Comparison of ENCODE assay signal across 8 cellular contexts in genomic region chr9:35736201-35736633, GRCh38. TPM values are rescaled to one million over a fixed set of nuclear protein-coding genes. Genes with fewer than 3 reads are reported as not detected.
DNase-seq lines count a peak whose midpoint lies in the region; ATAC-seq and TF ChIP-seq lines count a peak whose summit lies in the region.

No MANE protein-coding gene starts in this region.

- no peak overlapping the region for H3K18ac ChIP-seq in trophoblast cell (ENCODE audit: low read length)

- H2AFZ ChIP-seq in DND-41 (ENCODE audit: low read depth, low read length) = no peak overlapping the region
- no peak overlapping the region for H2AFZ ChIP-seq in trophoblast cell (ENCODE audit: insufficient read depth, low read length, poor library complexity)

- in situ Hi-C loops in Panc1 (cut with HindIII; ENCODE audit: low pct_unique_long_range_greater_than_20kb, low sequenced_read_pairs) = no loop called here

- no peaks in the 10 kb centered on the region for H3K9me3 Mint-ChIP-seq in activated T-cell treated with anti-CD3 and anti-CD28 coated beads, Interleukin-2, amount 50 U/mL, for 72 hours

- no peak overlapping the region for H3K27ac Mint-ChIP-seq in activated T-cell treated with anti-CD3 and anti-CD28 coated beads, Interleukin-2, amount 50 U/mL, for 72 hours

- H3K27me3 Mint-ChIP-seq in activated T-cell treated with anti-CD3 and anti-CD28 coated beads, Interleukin-2, amount 50 U/mL, for 72 hours (ENCODE audit: low read depth) = no peaks in the 10 kb centered on the region

- no peak overlapping the region for H2BK12ac ChIP-seq in trophoblast cell (ENCODE audit: low read length)

- DNase-seq in DND-41 = peak; percentile 74
- no peak for DNase-seq in Panc1 (ENCODE audit: low read depth, low spot score)
- peak; percentile 69 to 73 for DNase-seq in activated T-cell treated with anti-CD3 and anti-CD28 coated beads, Interleukin-2, amount 50 U/mL, for 72 hours
- peak; percentile 83 for DNase-seq in fibroblast of villous mesenchyme (ENCODE audit: low read depth)
- DNase-seq in trophoblast cell = peak in 1 of 2 donors; percentile 81

- H3K4me1 ChIP-seq in DND-41 (ENCODE audit: insufficient read depth, low read length) = peaks cover 18% of the 10 kb centered on the region
- peaks cover 24% of the 10 kb centered on the region for H3K4me1 ChIP-seq in Panc1 (ENCODE audit: control insufficient read depth, insufficient read depth, low read length)
- peaks cover 2 to 8% of the 10 kb centered on the region in 2 experiments for H3K4me1 ChIP-seq in trophoblast cell (ENCODE audit: control insufficient read depth in 1 of 2, insufficient read depth in 2 of 2, low read length in 2 of 2)

- no peaks in the 10 kb centered on the region for H4K20me1 ChIP-seq in DND-41 (ENCODE audit: insufficient read depth, low read length)

- no peak overlapping the region for H3K14ac ChIP-seq in trophoblast cell (ENCODE audit: low read length)

- H3K27me3 ChIP-seq in DND-41 (ENCODE audit: insufficient read depth, low read length, poor library complexity) (no peaks in the 10 kb centered on the region), Panc1 (ENCODE audit: control insufficient read depth, insufficient read depth, low read length) (no peaks in the 10 kb centered on the region), trophoblast cell (ENCODE audit: insufficient read depth, low read length) (no peaks in the 10 kb centered on the region)

- H3K9ac ChIP-seq in DND-41 (ENCODE audit: low read depth, low read length) = no peak overlapping the region
- no peak overlapping the region for H3K9ac ChIP-seq in trophoblast cell (ENCODE audit: low read length)

- H3K4me2 ChIP-seq in DND-41 (ENCODE audit: insufficient read depth, low read length) (no peak overlapping the region), trophoblast cell (ENCODE audit: low read length) (peak overlapping the region; percentile 7)

- POLR2A ChIA-PET in Panc1 (lab: Charles Lee) = no interaction called here

- H3K79me2 ChIP-seq in DND-41 (ENCODE audit: insufficient read depth, low read length) = peaks cover 21% of the 10 kb centered on the region
- H3K79me2 ChIP-seq in trophoblast cell (ENCODE audit: control insufficient read depth, insufficient read depth, low read length, poor library complexity) = peaks cover 8% of the 10 kb centered on the region

- TF ChIP-seq EP300 in Ishikawa (IDR thresholded peaks at IDR 0.05; ENCODE audit: borderline replicate concordance) = no peak

- TF ChIP-seq CTCF in DND-41 (IDR thresholded peaks at IDR 0.05; ENCODE audit: borderline replicate concordance, extremely low read depth, low read length, poor library complexity, severe bottlenecking) (peak; percentile 93), Panc1 (IDR thresholded peaks at IDR 0.05) (no peak), fibroblast of villous mesenchyme (IDR thresholded peaks at IDR 0.05; ENCODE audit: insufficient read depth, low read depth, low read length) (peak; percentile 95)

- BruUV-seq in Panc1 (replicated peaks; lab: Mats Ljungman, UMichigan) = no TSS peak

- H3K23ac ChIP-seq in trophoblast cell (ENCODE audit: low read length) = no peak overlapping the region

- CTCF ChIA-PET in Panc1 (lab: Charles Lee) = interaction anchor here (0.5 to 1.4 kb wide), 7 partner anchors 11 to 167 kb away, joined by 3 to 9 read pairs (median 3); partner anchors contain the start of genes GBA2 and RGP1

- no peak overlapping the region for H2BK5ac ChIP-seq in trophoblast cell (ENCODE audit: low read depth, low read length, poor library complexity)

- peaks cover 63% of the 10 kb centered on the region for H3K36me3 ChIP-seq in DND-41 (ENCODE audit: insufficient read depth, low read length)
- H3K36me3 ChIP-seq in Panc1 (ENCODE audit: control insufficient read depth, insufficient read depth, low read length) = peaks cover 25% of the 10 kb centered on the region
- H3K36me3 ChIP-seq in trophoblast cell (ENCODE audit: control insufficient read depth in 1 of 2, insufficient read depth in 2 of 2, low read length in 2 of 2) = peaks cover 49 to 66% of the 10 kb centered on the region in 2 experiments

- no peak overlapping the region for H4K91ac ChIP-seq in trophoblast cell (ENCODE audit: low read depth, low read length)

- peaks cover 29% of the 10 kb centered on the region for H3K4me1 Mint-ChIP-seq in activated T-cell treated with anti-CD3 and anti-CD28 coated beads, Interleukin-2, amount 50 U/mL, for 72 hours (ENCODE audit: low read depth)

- WGBS in trophoblast cell (ENCODE audit: extremely low coverage, insufficient coverage, insufficient read length) = no CpG with 5 or more reads among the region's 5 CpGs

- peaks cover 10 to 19% of the 10 kb centered on the region in 2 donors for H3K36me3 Mint-ChIP-seq in activated T-cell treated with anti-CD3 and anti-CD28 coated beads, Interleukin-2, amount 50 U/mL, for 72 hours (ENCODE audit: insufficient read depth in 2 of 2)

- no peak overlapping the region for H4K12ac ChIP-seq in trophoblast cell (ENCODE audit: low read depth, low read length)

- no peak overlapping the region for H3K4ac ChIP-seq in trophoblast cell (ENCODE audit: low read depth, low read length)

- H3K4me3 Mint-ChIP-seq in activated T-cell treated with anti-CD3 and anti-CD28 coated beads, Interleukin-2, amount 50 U/mL, for 72 hours = no peak overlapping the region

- TF ChIP-seq RAD21 in Ishikawa (IDR thresholded peaks at IDR 0.05; ENCODE audit: low read depth) = peak; percentile 65

- H4K8ac ChIP-seq in trophoblast cell (ENCODE audit: low read depth, low read length) = no peak overlapping the region

- no peak overlapping the region for H2BK120ac ChIP-seq in trophoblast cell (ENCODE audit: insufficient read depth, low read length, poor library complexity)

- H2AK5ac ChIP-seq in trophoblast cell (ENCODE audit: low read length) = no peak overlapping the region

- ATAC-seq in DND-41 (ENCODE audit: insufficient read depth, low read depth) (peak; percentile 39), Panc1 (peak; percentile 49), HG02870 (IDR thresholded peaks at IDR 0.05; ENCODE audit: unreplicated experiment) (no peak), GM18511 (IDR thresholded peaks at IDR 0.05; ENCODE audit: unreplicated experiment) (no peak)
- ATAC-seq in activated T-cell treated with anti-CD3 and anti-CD28 coated beads, Interleukin-2, amount 50 U/mL, for 72 hours (replicated peaks in 1 of 2) = no peak

- no peak overlapping the region for H3K27ac ChIP-seq in DND-41 (ENCODE audit: low read length)
- H3K27ac ChIP-seq in Panc1 (ENCODE audit: low read length) = peak overlapping the region; percentile 51
- H3K27ac ChIP-seq in trophoblast cell (ENCODE audit: low read depth, low read length) = peak overlapping the region; percentile 25

- no peaks in the 10 kb centered on the region for H3K9me3 ChIP-seq in DND-41 (ENCODE audit: insufficient read depth, low read length, severe bottlenecking)
- no peaks in the 10 kb centered on the region for H3K9me3 ChIP-seq in Panc1 (ENCODE audit: control insufficient read depth, insufficient read depth, low read depth, low read length)
- peaks cover 1% of the 10 kb centered on the region for H3K9me3 ChIP-seq in trophoblast cell (ENCODE audit: insufficient read depth, low read depth, low read length)

- H3K4me3 ChIP-seq in DND-41 (ENCODE audit: low read depth in 1 of 2, low read length in 2 of 2) = no peak overlapping the region
- H3K4me3 ChIP-seq in Panc1 (ENCODE audit: low read depth in 2 of 2, low read length in 2 of 2) = no peak overlapping the region
- H3K4me3 ChIP-seq in fibroblast of villous mesenchyme (ENCODE audit: low read depth, low read length) = no peak overlapping the region
- no peak overlapping the region for H3K4me3 ChIP-seq in trophoblast cell (ENCODE audit: low read depth, low read length)

- H3K79me1 ChIP-seq in trophoblast cell (ENCODE audit: low read length) = peaks cover 10% of the 10 kb centered on the region

- intact Hi-C loops in Panc1 (cut with micrococcal nuclease; ENCODE audit: unreplicated experiment) = no loop called here

TF ChIP-seq in Ishikawa, 13 proteins besides CTCF, POLR2A, EP300 and RAD21:
- TF ChIP-seq FOXM1 (IDR thresholded peaks at IDR 0.05; ENCODE audit: borderline replicate concordance, low read depth) = no peak
- no peak for TF ChIP-seq TCF12 (IDR thresholded peaks at IDR 0.05; ENCODE audit: low read depth)
- TF ChIP-seq CEBPB (IDR thresholded peaks at IDR 0.05) = no peak
- no peak for TF ChIP-seq MAX (IDR thresholded peaks at IDR 0.05)
- no peak for TF ChIP-seq YY1 (IDR thresholded peaks at IDR 0.05; ENCODE audit: low read depth)
- TF ChIP-seq TEAD4 (IDR thresholded peaks at IDR 0.05) = no peak
- TF ChIP-seq ZBTB7A (IDR thresholded peaks at IDR 0.05; ENCODE audit: low read depth) = no peak

RNA-seq across cellular contexts. Expression of gene CREB3, which starts 3.8 kb away (rescaled TPM):
- total RNA-seq in Panc1 (2021; ENCODE audit: unreplicated experiment) (67.0 TPM), fibroblast of villous mesenchyme (107 and 126 TPM in 2 replicates)
- 63.6 TPM for polyA plus RNA-seq in Panc1 (2012; ENCODE audit: insufficient read length)
- total RNA-seq in activated T-cell treated with anti-CD3 and anti-CD28 coated beads, Interleukin-2, amount 50 U/mL, for 72 hours = 10 to 100 TPM; 30.7 to 33.1 TPM
- polyA plus RNA-seq in trophoblast cell (2013) = 32.3 and 32.4 TPM in 2 replicates

RNA-seq across cellular contexts. Expression of gene TLN1, which starts 4.2 kb away (rescaled TPM):
- total RNA-seq in Panc1 (2021; ENCODE audit: unreplicated experiment) (347 TPM), fibroblast of villous mesenchyme (369 and 428 TPM in 2 replicates)
- polyA plus RNA-seq in Panc1 (2012; ENCODE audit: insufficient read length) = 353 TPM
- total RNA-seq in activated T-cell treated with anti-CD3 and anti-CD28 coated beads, Interleukin-2, amount 50 U/mL, for 72 hours = 100 to 1,000 TPM; 200 to 235 TPM
- polyA plus RNA-seq in trophoblast cell (2013) = 53.1 and 56.1 TPM in 2 replicates

RNA-seq across cellular contexts. Expression of gene GBA2, which starts 12.8 kb away (rescaled TPM):
- 109 TPM for total RNA-seq in Panc1 (2021; ENCODE audit: unreplicated experiment)
- 79.7 TPM for polyA plus RNA-seq in Panc1 (2012; ENCODE audit: insufficient read length)
- total RNA-seq in activated T-cell treated with anti-CD3 and anti-CD28 coated beads, Interleukin-2, amount 50 U/mL, for 72 hours = 10 to 100 TPM; 37.7 to 38.4 TPM
- 29.0 and 38.4 TPM in 2 replicates for total RNA-seq in fibroblast of villous mesenchyme
- polyA plus RNA-seq in trophoblast cell (2013) = 36.1 and 36.7 TPM in 2 replicates

RNA-seq across cellular contexts. Expression of gene RGP1, which starts 12.9 kb away (rescaled TPM):
- 43.3 TPM for total RNA-seq in Panc1 (2021; ENCODE audit: unreplicated experiment)
- polyA plus RNA-seq in Panc1 (2012; ENCODE audit: insufficient read length) = 30.3 TPM
- 10 to 100 TPM; 32.5 TPM for total RNA-seq in activated T-cell treated with anti-CD3 and anti-CD28 coated beads, Interleukin-2, amount 50 U/mL, for 72 hours
- total RNA-seq in fibroblast of villous mesenchyme = 14.8 and 17.7 TPM in 2 replicates
- 14.4 TPM in 2 replicates for polyA plus RNA-seq in trophoblast cell (2013)

RNA-seq across cellular contexts. Expression of gene MSMP, which starts 17.9 kb away (rescaled TPM):
- total RNA-seq in Panc1 (2021; ENCODE audit: unreplicated experiment) (1.4 TPM), fibroblast of villous mesenchyme (not detected in 2 replicates)
- polyA plus RNA-seq in Panc1 (2012; ENCODE audit: insufficient read length) = 3.6 TPM
- not detected for total RNA-seq in activated T-cell treated with anti-CD3 and anti-CD28 coated beads, Interleukin-2, amount 50 U/mL, for 72 hours
- polyA plus RNA-seq in trophoblast cell (2013) = not detected in 2 replicates

Comparison
In these comparisons a context has a peak if more than half of its experiments do, and no peak if none do; other contexts are left out.
1. ATAC-seq: peak in DND-41 (single experiment) and Panc1 (single experiment); none in activated T-cell treated with anti-CD3 and anti-CD28 coated beads, Interleukin-2, amount 50 U/mL, for 72 hours (0 of 2), HG02870 (single experiment) and GM18511 (single experiment).